8 cellular contexts compared by ENCODE assay signal in genomic region chr16:56140645-56141044, GRCh38.
"Had no signal": no experiment of that assay in that cellular context is flagged by ENCODE, and none has a peak within 500 bp of the region (broad histone marks: within the 10 kb centered on the region; RNA-seq: fewer than 3 reads in every experiment).

No MANE protein-coding gene starts in this region.

- H3K27ac ChIP-seq: HL-60, KMS-11 had no signal

- ATAC-seq: K562 had no signal

- H3K4me3 Mint-ChIP-seq: IgD-negative memory B cell had no signal

- H3K4me3 ChIP-seq: K562 had no signal

- H3K27ac Mint-ChIP-seq: IgD-negative memory B cell had no signal

- H3K4me2 ChIP-seq: KMS-11 had no signal

- H3K9ac ChIP-seq: KMS-11 had no signal

- FAIRE-seq: HTR-8/SVneo, K562 had no signal

- DNase-seq: IMR-90, KBM-7, KG1 had no signal

- H3K36me3 Mint-ChIP-seq: IgD-negative memory B cell had no signal
